Comparison of ENCODE assay signal across 8 cellular contexts in the genomic region with DNA sequence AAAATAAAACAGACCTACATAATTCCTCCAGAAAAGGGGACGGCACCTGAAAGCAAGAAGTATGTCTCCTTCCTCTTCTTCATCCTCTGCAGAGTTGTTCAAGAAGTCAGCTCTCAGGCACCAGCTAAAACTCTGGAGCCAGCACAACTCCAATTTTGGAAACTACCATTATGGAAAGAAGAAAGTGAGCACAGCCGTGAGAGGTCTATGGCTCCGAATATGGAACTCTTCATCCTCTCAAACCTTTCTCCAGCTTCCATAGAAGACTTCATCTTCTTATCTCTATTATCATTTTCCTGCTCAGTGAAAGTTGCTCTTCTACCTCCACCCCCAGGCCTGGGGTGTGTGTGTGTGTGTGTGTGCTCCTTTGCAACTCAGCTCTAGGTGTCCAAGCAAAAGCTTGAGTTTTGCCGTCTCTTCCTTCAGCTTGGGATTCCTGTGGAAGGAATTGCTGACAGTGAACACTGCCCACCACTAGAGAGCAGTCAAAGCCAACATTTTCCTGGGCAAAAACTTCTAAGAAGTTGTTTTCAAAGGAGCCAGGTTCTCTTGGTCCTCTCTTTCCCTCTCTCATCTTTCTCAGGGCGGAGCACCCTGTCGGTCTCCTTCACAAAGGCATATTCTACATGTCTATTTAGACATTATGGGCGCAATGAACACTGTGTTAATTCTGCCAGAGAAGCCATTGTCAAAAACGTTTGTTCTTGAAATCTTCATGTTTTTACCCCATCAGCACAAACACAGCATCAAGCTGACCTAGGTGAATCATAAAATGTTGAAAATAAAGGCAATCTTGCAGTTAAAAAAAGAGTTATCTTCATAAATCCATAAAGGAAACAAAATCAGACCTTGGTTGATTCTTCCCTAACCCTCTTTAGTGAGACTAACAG.
DNase-seq lines count a peak whose midpoint lies in the region; ATAC-seq, FAIRE-seq and TF ChIP-seq lines count a peak whose summit lies in the region.

No MANE protein-coding gene starts in this region.

- TF ChIP-seq CTCF in GM12865 (IDR thresholded peaks at IDR 0.05; ENCODE audit: insufficient read depth, low read depth, low read length, missing control alignments) (peak; percentile 56), stomach (IDR thresholded peaks at IDR 0.05) (peak in 5 of 7 experiments; percentile 48 to 67 (median 67))

- DNase-seq in GM12865 (ENCODE audit: low read depth) = peak; percentile 24
- DNase-seq in NCI-H2107 (lab: John Stamatoyannopoulos, UW) = peak; percentile 61
- DNase-seq in anterior cingulate cortex (lab: John Stamatoyannopoulos, UW) = peak in 45 of 58 donors; percentile 2 to 75 (median 23)
- peak in 29 of 51 donors; percentile 0 to 72 (median 15) for DNase-seq in hypothalamus (lab: John Stamatoyannopoulos, UW)
- DNase-seq in stomach = peak; percentile 27
- no peak for DNase-seq in effector memory CD4-positive, alpha-beta T cell

- H3K9me3 ChIP-seq in stomach = no peaks in the 10 kb centered on the region
- H3K9me3 ChIP-seq in effector memory CD4-positive, alpha-beta T cell (ENCODE audit: control insufficient read depth, low read length) = no peaks in the 10 kb centered on the region

- intact Hi-C loops in stomach (cut with DNase I; ENCODE audit: low total_unique reads) = loop anchor here (5.0 kb wide), 1 partner anchor 791 kb away; no protein-coding TSS in a partner anchor

- H3K4me3 ChIP-seq in GM12865 (ENCODE audit: low read depth, low read length) = no peak overlapping the region
- H3K4me3 ChIP-seq in stomach = no peak overlapping the region
- H3K4me3 ChIP-seq in effector memory CD4-positive, alpha-beta T cell (ENCODE audit: insufficient read depth, low read depth, low read length, poor library complexity, severe bottlenecking) = no peak overlapping the region

- FAIRE-seq in A204.1 (lab: Jason Lieb, UNC) = peak; percentile 30

- TF ChIP-seq POLR2A in stomach (IDR thresholded peaks at IDR 0.05) = no peak

- TF ChIP-seq EP300 in stomach (IDR thresholded peaks at IDR 0.05) = no peak

- no peak for ATAC-seq in HG03095 (IDR thresholded peaks at IDR 0.05; ENCODE audit: unreplicated experiment)

- 43 to 49% (median 47%) methylated on average over 8 of the region's 8 CpGs for whole genome bisulfite sequencing in stomach, 5 donors

- H3K36me3 ChIP-seq in stomach = no peaks in the 10 kb centered on the region
- H3K36me3 ChIP-seq in effector memory CD4-positive, alpha-beta T cell (ENCODE audit: control insufficient read depth, insufficient read depth, low read length) = no peaks in the 10 kb centered on the region

- no peaks in the 10 kb centered on the region for H3K27me3 ChIP-seq in stomach
- no peaks in the 10 kb centered on the region for H3K27me3 ChIP-seq in effector memory CD4-positive, alpha-beta T cell (replicated peaks; ENCODE audit: control insufficient read depth, insufficient read depth, low read length, poor library complexity, severe bottlenecking)

- no peak overlapping the region for H3K27ac ChIP-seq in stomach
- H3K27ac ChIP-seq in effector memory CD4-positive, alpha-beta T cell (ENCODE audit: insufficient read depth, low read length, poor library complexity, severe bottlenecking) = no peak overlapping the region

- peaks cover 0 to 6% (median 0%) of the 10 kb centered on the region in 4 donors for H3K4me1 ChIP-seq in stomach
- H3K4me1 ChIP-seq in effector memory CD4-positive, alpha-beta T cell (ENCODE audit: control insufficient read depth, insufficient read depth, low read length, poor library complexity, severe bottlenecking) = no peaks in the 10 kb centered on the region

Comparison
In these comparisons a context has a peak if more than half of its experiments do, and no peak if none do; other contexts are left out.
1. DNase-seq: peak in GM12865 (single experiment), NCI-H2107 (single experiment), anterior cingulate cortex (45 of 58), hypothalamus (29 of 51) and stomach (single experiment); none in effector memory CD4-positive, alpha-beta T cell (0 of 3).